1 cellular context compared by ENCODE assay signal in genomic region chr2:233201271-233202013, GRCh38.
A peak's percentile ranks its signal among the peaks of the same experiment; 100 is the strongest.
TF ChIP-seq lines count a peak whose summit lies in the region.

No MANE protein-coding gene starts in this region.

TF ChIP-seq in GM12878, 131 proteins besides CTCF, POLR2A, EP300 and RAD21 (continued from another document):
- TF ChIP-seq, protein P1, sequence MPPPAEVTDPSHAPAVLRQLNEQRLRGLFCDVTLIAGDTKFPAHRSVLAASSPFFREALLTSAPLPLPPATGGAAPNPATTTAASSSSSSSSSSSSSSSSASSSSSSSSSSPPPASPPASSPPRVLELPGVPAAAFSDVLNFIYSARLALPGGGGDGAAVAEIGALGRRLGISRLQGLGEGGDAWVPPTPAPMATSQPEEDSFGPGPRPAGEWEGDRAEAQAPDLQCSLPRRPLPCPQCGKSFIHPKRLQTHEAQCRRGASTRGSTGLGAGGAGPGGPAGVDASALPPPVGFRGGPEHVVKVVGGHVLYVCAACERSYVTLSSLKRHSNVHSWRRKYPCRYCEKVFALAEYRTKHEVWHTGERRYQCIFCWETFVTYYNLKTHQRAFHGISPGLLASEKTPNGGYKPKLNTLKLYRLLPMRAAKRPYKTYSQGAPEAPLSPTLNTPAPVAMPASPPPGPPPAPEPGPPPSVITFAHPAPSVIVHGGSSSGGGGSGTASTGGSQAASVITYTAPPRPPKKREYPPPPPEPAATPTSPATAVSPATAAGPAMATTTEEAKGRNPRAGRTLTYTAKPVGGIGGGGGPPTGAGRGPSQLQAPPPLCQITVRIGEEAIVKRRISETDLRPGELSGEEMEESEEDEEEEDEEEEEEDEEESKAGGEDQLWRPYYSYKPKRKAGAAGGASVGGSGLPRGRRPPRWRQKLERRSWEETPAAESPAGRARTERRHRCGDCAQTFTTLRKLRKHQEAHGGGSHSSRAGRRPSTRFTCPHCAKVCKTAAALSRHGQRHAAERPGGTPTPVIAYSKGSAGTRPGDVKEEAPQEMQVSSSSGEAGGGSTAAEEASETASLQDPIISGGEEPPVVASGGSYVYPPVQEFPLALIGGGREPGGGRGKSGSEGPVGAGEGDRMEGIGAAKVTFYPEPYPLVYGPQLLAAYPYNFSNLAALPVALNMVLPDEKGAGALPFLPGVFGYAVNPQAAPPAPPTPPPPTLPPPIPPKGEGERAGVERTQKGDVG (CRISPR knock-in tag; IDR thresholded peaks at IDR 0.05), result no peak
- TF ChIP-seq POLR2AphosphoS5 (IDR thresholded peaks at IDR 0.05; ENCODE audit: low read length) (0 out of 2 replicates have a peak, but pooled peaks have one; percentile 36), SPI1 (IDR thresholded peaks at IDR 0.05; ENCODE audit: borderline replicate concordance, insufficient read depth, low read depth, low read length) (peak; percentile 41; the same call in 1 of the 2 replicates)
